In the genomic region with DNA sequence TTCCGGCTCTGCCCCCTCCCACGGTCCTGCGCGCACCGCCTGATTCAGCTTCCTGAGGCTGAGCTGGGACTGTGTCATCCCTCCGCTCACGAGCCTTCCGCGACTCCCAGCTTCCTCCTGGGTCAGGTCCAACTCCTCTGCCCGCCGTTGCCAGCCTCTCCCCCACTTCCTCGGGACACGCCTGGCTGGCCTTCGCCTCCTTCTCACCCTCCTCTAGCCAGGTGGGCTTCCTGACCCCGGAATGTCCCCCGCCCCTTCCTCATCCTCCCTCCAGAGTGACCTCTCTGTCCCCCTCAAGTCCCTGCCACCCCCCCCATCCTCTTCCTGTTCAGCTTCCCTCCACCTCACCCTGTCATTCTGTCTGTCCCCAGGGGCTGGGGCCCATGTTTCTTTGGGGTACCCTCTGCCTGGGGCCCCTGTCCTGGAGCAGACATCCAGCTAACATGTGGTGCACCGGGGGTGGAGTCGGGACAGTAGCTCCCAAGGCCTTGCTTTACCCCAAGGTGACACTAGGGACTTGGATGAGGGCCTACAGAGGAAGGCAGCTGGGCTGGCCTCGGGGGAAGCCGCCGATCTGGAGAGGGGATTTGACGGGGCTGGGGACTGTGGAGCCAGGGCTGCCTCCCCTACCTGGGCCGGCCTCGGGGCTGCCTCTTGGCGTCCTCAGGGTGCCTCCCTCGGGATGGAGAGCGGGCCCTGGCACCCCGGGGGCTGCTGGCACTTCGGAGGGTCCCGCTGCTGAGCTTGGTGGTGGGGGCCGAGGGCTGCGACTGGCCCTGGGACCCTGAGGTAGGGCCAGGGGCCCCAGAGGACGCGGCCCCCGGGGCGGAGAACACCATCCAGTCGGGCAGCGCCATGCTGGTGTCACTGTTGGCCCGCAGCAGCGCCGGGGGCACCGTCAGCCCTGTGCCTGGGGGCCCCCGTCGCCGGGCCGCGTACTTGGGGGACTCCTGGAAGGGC, we compare ENCODE assay signal across 17 cellular contexts. TPM values are rescaled to one million over a fixed set of nuclear protein-coding genes. Genes with fewer than 3 reads are reported as not detected.
DNase-seq lines count a peak whose midpoint lies in the region; ATAC-seq and TF ChIP-seq lines count a peak whose summit lies in the region.
"Had no signal": no experiment of that assay in that cellular context is flagged by ENCODE, and none has a peak within 500 bp of the region (broad histone marks: within the 10 kb centered on the region; RNA-seq: fewer than 3 reads in every experiment).

No MANE protein-coding gene starts in this region.

- H3K9me3 ChIP-seq in WERI-Rb-1 (ENCODE audit: severe bottlenecking) (no peaks in the 10 kb centered on the region), spleen (no peaks in the 10 kb centered on the region), prostate gland (no peaks in the 10 kb centered on the region)
- H3K9me3 ChIP-seq: Peyer's patch, transverse colon had no signal

- DNase-seq in NCI-H2196 (lab: John Stamatoyannopoulos, UW; ENCODE audit: unreplicated experiment) (peak; percentile 11), NCI-H2196 treated with DMSO at 0.1 percent for 48 hours (lab: John Stamatoyannopoulos, UW; ENCODE audit: unreplicated experiment) (no peak), HK-2 (ENCODE audit: unreplicated experiment) (peak; percentile 86), WERI-Rb-1 (peak; percentile 57), spleen (peak; percentile 44), prostate gland (ENCODE audit: low spot score) (no peak)
- DNase-seq in activated CD8-positive, alpha-beta memory T cell treated with anti-CD3 and anti-CD28 coated beads, Interleukin-2, amount 50 U/mL, for 48 hours, result no peak
- DNase-seq: activated CD4-positive, alpha-beta T cell treated with anti-CD3 and anti-CD28 coated beads, Interleukin-2, amount 10 ng/mL, durations not matched to agents 24 days and 14 days; activated T-cell treated with anti-CD3 and anti-CD28 coated beads, Interleukin-2, amount 50 U/mL, for 24 hours; NCI-H524 treated with DMSO at 0.1 percent for 48 hours; Peyer's patch; right cardiac atrium; stimulated activated CD4-positive, alpha-beta T cell treated with anti-CD3 and anti-CD28 coated beads, Interleukin-4, amount 100 ng/mL, for 24 hours; T-cell; transverse colon had no signal

- ATAC-seq in GM19395 (IDR thresholded peaks at IDR 0.05; ENCODE audit: unreplicated experiment), result no peak
- ATAC-seq: T-cell had no signal

- WGBS in spleen, 5 donors, result 44 to 60% (median 57%) methylated on average over 35 to 47 of the region's 47 CpGs
- 61% methylated on average over 38 of the region's 47 CpGs for whole genome bisulfite sequencing in prostate gland

- H3K36me3 ChIP-seq in WERI-Rb-1, result no peaks in the 10 kb centered on the region
- H3K36me3 ChIP-seq in spleen, result no peaks in the 10 kb centered on the region
- no peaks in the 10 kb centered on the region for H3K36me3 ChIP-seq in prostate gland
- H3K36me3 ChIP-seq: Peyer's patch, transverse colon had no signal

- intact Hi-C loops in spleen (cut with DNase I; ENCODE audit: low total_unique reads), result no loop called here
- intact Hi-C loops in prostate gland (cut with DNase I), result no loop called here

- TF ChIP-seq POLR2A in spleen (IDR thresholded peaks at IDR 0.05) (no peak), prostate gland (IDR thresholded peaks at IDR 0.05) (no peak)

- H3K4me1 ChIP-seq in spleen (no peaks in the 10 kb centered on the region), prostate gland (replicated peaks) (no peaks in the 10 kb centered on the region)
- H3K4me1 ChIP-seq: Peyer's patch, transverse colon had no signal

- H3K27me3 ChIP-seq in WERI-Rb-1 (ENCODE audit: insufficient read depth, low read depth, severe bottlenecking), result peaks cover 14% of the 10 kb centered on the region
- H3K27me3 ChIP-seq in spleen (replicated peaks in 1 of 7), result peaks cover 0 to 71% (median 30%) of the 10 kb centered on the region in 7 donors
- peaks cover 9% of the 10 kb centered on the region for H3K27me3 ChIP-seq in prostate gland (replicated peaks; ENCODE audit: insufficient read depth)
- H3K27me3 ChIP-seq: Peyer's patch had no signal

- H3K4me3 ChIP-seq in WERI-Rb-1 (ENCODE audit: low read depth, low read length) (no peak overlapping the region), spleen (no peak overlapping the region), prostate gland (no peak overlapping the region)
- H3K4me3 ChIP-seq: Peyer's patch, transverse colon had no signal

- H3K27ac ChIP-seq in WERI-Rb-1 (no peak overlapping the region), spleen (no peak overlapping the region), prostate gland (no peak overlapping the region)
- H3K27ac ChIP-seq: Peyer's patch, transverse colon had no signal

- no peak for TF ChIP-seq CTCF in WERI-Rb-1 (IDR thresholded peaks at IDR 0.05; ENCODE audit: low read depth, low read length)
- TF ChIP-seq CTCF in spleen (IDR thresholded peaks at IDR 0.05 in 8 of 11, conservative IDR thresholded peaks at IDR 0.05 in 3 of 11), result no peak
- TF ChIP-seq CTCF in prostate gland (IDR thresholded peaks at IDR 0.05), result no peak

RNA-seq across cellular contexts. Expression of a gene that starts 16.5 kb away (rescaled TPM):
- 1 to 10 TPM in 2 of 7 donors, under 1 TPM in 4, not detected in 1; 0.14 to 1.8 (median 0.61) TPM for total RNA-seq in spleen
- under 1 TPM in 2 of 3 donors, not detected in 1; 0.07 to 0.32 TPM for polyA plus RNA-seq in spleen
- total RNA-seq in prostate gland, result 1 to 10 TPM in 1 of 2 donors, under 1 TPM in 1; 0.91 to 2.3 TPM
- total RNA-seq: activated CD4-positive, alpha-beta T cell treated with anti-CD3 and anti-CD28 coated beads, Interleukin-2, amount 10 ng/mL, durations not matched to agents 24 days and 14 days; bronchial epithelial cell had no signal

RNA-seq across cellular contexts. Expression of a gene that starts 20.0 kb away (rescaled TPM):
- total RNA-seq in spleen (10 to 100 TPM in 1 of 7 donors, 1 to 10 TPM in 6; 6.2 to 10.7 (median 9.0) TPM), prostate gland (10 to 100 TPM; 13.8 to 26.2 TPM)
- polyA plus RNA-seq in spleen, result 1 to 10 TPM; 8.7 to 9.0 (median 8.9) TPM

RNA-seq across cellular contexts. Expression of a gene that starts 53.9 kb away (rescaled TPM):
- total RNA-seq in spleen (not detected), prostate gland (10 to 100 TPM in 1 of 2 donors, 1 to 10 TPM in 1; 4.3 to 33.2 TPM)
- not detected for polyA plus RNA-seq in spleen
- total RNA-seq: bronchial epithelial cell, Peyer's patch, transverse colon had no signal

Comparison
In these comparisons a context has a peak if more than half of its experiments do, and no peak if none do; other contexts are left out.
1. DNase-seq: peak in NCI-H2196 (single experiment), HK-2 (single experiment), WERI-Rb-1 (single experiment) and spleen (single experiment); none in NCI-H2196 treated with DMSO at 0.1 percent for 48 hours (single experiment), activated CD8-positive, alpha-beta memory T cell treated with anti-CD3 and anti-CD28 coated beads, Interleukin-2, amount 50 U/mL, for 48 hours (single experiment) and prostate gland (single experiment).
2. RNA of a gene that starts 53.9 kb away (total RNA-seq): 4.3 to 33.2 TPM in prostate gland; not detected in spleen; every median in the first group is over 4 times any median in the second.